10 cellular contexts compared by ENCODE assay signal in the genomic region with DNA sequence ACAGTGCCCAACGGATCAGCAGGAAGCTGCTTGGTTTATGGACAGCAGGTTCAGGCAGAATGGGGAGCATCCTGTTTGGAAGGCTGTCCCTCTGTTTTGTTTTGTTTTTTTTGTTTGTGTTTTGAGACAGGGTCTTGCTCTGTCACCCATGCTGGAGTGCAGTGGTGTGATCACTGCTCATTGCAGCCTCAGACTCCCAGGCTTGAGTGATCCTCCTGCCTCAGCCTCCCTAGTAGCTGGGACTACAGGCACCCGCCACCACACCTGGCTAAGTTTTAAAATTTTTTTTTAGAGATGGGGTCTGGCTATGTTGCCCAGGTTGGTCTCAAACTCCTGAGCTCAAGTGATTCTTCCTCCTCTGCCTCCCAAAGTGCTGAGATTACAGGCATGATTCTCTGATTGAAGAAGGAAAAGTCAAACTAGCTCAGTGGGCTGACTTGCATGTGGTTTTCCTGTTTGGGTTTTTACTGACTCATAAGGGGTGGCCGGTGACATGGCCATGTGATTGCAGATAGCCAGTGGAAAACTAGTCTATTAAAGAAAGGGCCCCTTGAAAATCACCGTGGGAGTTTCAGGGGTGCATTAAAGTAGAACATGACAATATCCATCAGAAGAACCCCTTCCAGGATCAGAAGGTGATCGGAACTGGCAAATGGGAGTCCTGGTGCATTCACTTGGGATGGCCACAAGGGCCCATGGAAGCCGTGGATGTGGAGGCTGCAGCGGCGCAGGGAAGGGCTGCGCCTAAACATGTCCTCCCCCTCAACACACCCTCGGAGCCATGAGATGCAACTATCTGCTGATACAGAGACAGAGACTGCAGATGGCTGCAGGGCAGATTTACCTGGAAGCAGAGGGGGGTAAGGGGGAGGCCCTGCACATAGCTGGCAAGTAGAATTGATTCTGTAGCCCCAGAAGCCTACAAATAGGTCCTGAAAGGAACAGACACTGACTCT.
A peak's percentile ranks its signal among the peaks of the same experiment; 100 is the strongest.
DNase-seq lines count a peak whose midpoint lies in the region; ATAC-seq and TF ChIP-seq lines count a peak whose summit lies in the region.
"Had no signal": no experiment of that assay in that cellular context is flagged by ENCODE, and none has a peak within 500 bp of the region (broad histone marks: within the 10 kb centered on the region; RNA-seq: fewer than 3 reads in every experiment).

No MANE protein-coding gene starts in this region.

- H4K20me1 ChIP-seq in BLaER1, result no peaks in the 10 kb centered on the region

- no peaks in the 10 kb centered on the region for H3K36me3 ChIP-seq in BLaER1
- no peaks in the 10 kb centered on the region for H3K36me3 ChIP-seq in tibial artery
- H3K36me3 ChIP-seq in HAP-1 (replicated peaks), result no peaks in the 10 kb centered on the region
- H3K36me3 ChIP-seq: WERI-Rb-1 had no signal

- no peak overlapping the region for H3K4me3 ChIP-seq in BLaER1
- no peak overlapping the region for H3K4me3 ChIP-seq in tibial artery
- H3K4me3 ChIP-seq in HAP-1, result no peak overlapping the region

- peak overlapping the region; percentile 52 for H3K4me2 ChIP-seq in BLaER1

- H3K27me3 ChIP-seq in BLaER1 (no peaks in the 10 kb centered on the region), tibial artery (peaks cover 0 to 41% of the 10 kb centered on the region in 2 donors), HAP-1 (ENCODE audit: low read depth) (peaks cover 40% of the 10 kb centered on the region)

- no peak overlapping the region for H3K27ac ChIP-seq in BLaER1
- H3K27ac ChIP-seq in tibial artery, result no peak overlapping the region
- H3K27ac ChIP-seq: WERI-Rb-1 had no signal

- H3K4me1 ChIP-seq in BLaER1 (peaks cover 14% of the 10 kb centered on the region), tibial artery (no peaks in the 10 kb centered on the region), HAP-1 (no peaks in the 10 kb centered on the region)

- ATAC-seq in HG02798 (IDR thresholded peaks at IDR 0.05; ENCODE audit: poor library complexity, unreplicated experiment), result no peak
- ATAC-seq in HG02588 (IDR thresholded peaks at IDR 0.05; ENCODE audit: unreplicated experiment), result no peak
- ATAC-seq: naive thymus-derived CD8-positive, alpha-beta T cell had no signal

- intact Hi-C loops in tibial artery (cut with DNase I; ENCODE audit: low total_unique reads), result no loop called here

- DNase-seq in GM20000 (ENCODE audit: low spot score), result peak; percentile 79
- peak; percentile 15 for DNase-seq in SW480 (ENCODE audit: low spot score)
- peak; percentile 15 for DNase-seq in iPS-NIHi11 (ENCODE audit: low spot score)
- no peak for DNase-seq in tibial artery
- DNase-seq in HAP-1 (ENCODE audit: low spot score in 2 of 2), result no peak
- DNase-seq: WERI-Rb-1 had no signal

- H3K9me3 ChIP-seq in BLaER1, result no peaks in the 10 kb centered on the region
- H3K9me3 ChIP-seq in tibial artery, result no peaks in the 10 kb centered on the region
- no peaks in the 10 kb centered on the region for H3K9me3 ChIP-seq in HAP-1

- TF ChIP-seq CTCF in GM20000 (IDR thresholded peaks at IDR 0.05; ENCODE audit: extremely low read depth, missing control alignments) (no peak), tibial artery (IDR thresholded peaks at IDR 0.05) (no peak)

- in situ Hi-C loops in HAP-1 (cut with MboI; ENCODE audit: low sequenced_read_pairs), result loop anchor here (25.0 kb wide), 1 partner anchor 381 kb away; no protein-coding TSS in a partner anchor

- H3K9ac ChIP-seq in BLaER1, result no peak overlapping the region

Comparison
In these comparisons a context has a peak if more than half of its experiments do, and no peak if none do; other contexts are left out.
1. DNase-seq: peak in GM20000 (single experiment), SW480 (single experiment) and iPS-NIHi11 (single experiment); none in tibial artery (0 of 2) and HAP-1 (0 of 2).